12 cellular contexts compared by ENCODE assay signal in the genomic region with DNA sequence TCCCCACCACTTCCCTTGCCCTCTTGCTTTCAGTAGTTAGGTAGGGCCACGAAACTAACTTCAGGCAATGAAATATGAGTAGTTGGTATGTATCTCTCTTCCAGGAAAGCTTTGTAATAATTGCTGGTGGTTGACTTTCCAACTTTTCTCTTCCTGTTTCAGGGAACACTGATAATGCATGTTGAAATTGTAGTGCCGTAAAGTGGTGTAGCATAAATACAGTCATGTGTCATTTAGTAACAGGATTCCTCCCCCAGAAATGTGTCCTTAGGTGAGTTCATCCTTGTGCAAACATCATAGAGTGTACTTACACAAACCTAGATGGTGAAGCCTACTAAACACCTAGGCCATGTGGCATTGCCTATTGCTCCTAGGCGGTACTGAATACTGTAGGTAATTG.
A peak's percentile ranks its signal among the peaks of the same experiment; 100 is the strongest.
DNase-seq lines count a peak whose midpoint lies in the region; ATAC-seq lines count a peak whose summit lies in the region.
"Had no signal": no experiment of that assay in that cellular context is flagged by ENCODE, and none has a peak within 500 bp of the region (broad histone marks: within the 10 kb centered on the region; RNA-seq: fewer than 3 reads in every experiment).

No MANE protein-coding gene starts in this region.

- no peaks in the 10 kb centered on the region for H3K27me3 ChIP-seq in adipocyte (replicated peaks; ENCODE audit: control insufficient read depth, insufficient read depth, low read length)

- ATAC-seq in GM19452 (IDR thresholded peaks at IDR 0.05; ENCODE audit: unreplicated experiment) (no peak), HG03108 (IDR thresholded peaks at IDR 0.05; ENCODE audit: unreplicated experiment) (no peak)
- ATAC-seq: activated CD8-positive, alpha-beta T cell treated with anti-CD3 and anti-CD28 coated beads for 36 hours; activated naive CD8-positive, alpha-beta T cell treated with anti-CD3 and anti-CD28 coated beads, Interleukin-2, amount 50 U/mL, for 24 hours had no signal

- peak; percentile 2 for DNase-seq in Daoy (ENCODE audit: low read depth)
- DNase-seq in LHCN-M2 (ENCODE audit: low read depth), result peak; percentile 8
- peak; percentile 62 for DNase-seq in adipocyte (ENCODE audit: low read depth)
- peak; percentile 64 for DNase-seq in kidney tubule cell (ENCODE audit: low spot score)
- no peak for DNase-seq in activated CD8-positive, alpha-beta memory T cell treated with anti-CD3 and anti-CD28 coated beads for 24 hours
- DNase-seq: activated CD8-positive, alpha-beta T cell treated with anti-CD3 and anti-CD28 coated beads for 36 hours; activated naive CD8-positive, alpha-beta T cell treated with anti-CD3 and anti-CD28 coated beads, Interleukin-2, amount 50 U/mL, for 24 hours; nucleus accumbens; stimulated activated CD4-positive, alpha-beta T cell treated with anti-CD3 and anti-CD28 coated beads, Interleukin-4, amount 100 ng/mL, for 24 hours had no signal

- no peaks in the 10 kb centered on the region for H3K9me3 ChIP-seq in adipocyte (ENCODE audit: control insufficient read depth, low read length)
- H3K9me3 ChIP-seq: thoracic aorta had no signal

- peak overlapping the region; percentile 60 for H3K4me3 ChIP-seq in adipocyte (ENCODE audit: low read length)
- H3K4me3 ChIP-seq: thoracic aorta had no signal

- no peaks in the 10 kb centered on the region for H3K36me3 ChIP-seq in adipocyte (ENCODE audit: control insufficient read depth, insufficient read depth, low read length, severe bottlenecking)
- H3K36me3 ChIP-seq: thoracic aorta had no signal

- peak overlapping the region; percentile 11 for H3K9ac ChIP-seq in adipocyte (ENCODE audit: low read length)

- peaks cover 20% of the 10 kb centered on the region for H3K4me1 ChIP-seq in adipocyte (ENCODE audit: control insufficient read depth, insufficient read depth, low read length)
